ENCODE assay signal across 12 cellular contexts in genomic region chr2:70964133-70964532, GRCh38. TPM values are rescaled to one million over a fixed set of nuclear protein-coding genes. Genes with fewer than 3 reads are reported as not detected.
DNase-seq lines count a peak whose midpoint lies in the region; ATAC-seq and TF ChIP-seq lines count a peak whose summit lies in the region.
"Had no signal": no experiment of that assay in that cellular context is flagged by ENCODE, and none has a peak within 500 bp of the region (broad histone marks: within the 10 kb centered on the region; RNA-seq: fewer than 3 reads in every experiment).

No MANE protein-coding gene starts in this region.

- H3K27me3 Mint-ChIP-seq in activated CD4-positive, alpha-beta memory T cell treated with anti-CD3 and anti-CD28 coated beads for 36 hours = peaks cover 16% of the 10 kb centered on the region
- peaks cover 33% of the 10 kb centered on the region for H3K27me3 Mint-ChIP-seq in activated CD4-positive, alpha-beta memory T cell treated with anti-CD3 and anti-CD28 coated beads, Interleukin-2, amount 10 ng/mL, durations not matched to agents 7 days and 5 days
- H3K27me3 Mint-ChIP-seq in central memory CD8-positive, alpha-beta T cell = peaks cover 43% of the 10 kb centered on the region

- H3K36me3 Mint-ChIP-seq in activated CD4-positive, alpha-beta memory T cell treated with anti-CD3 and anti-CD28 coated beads for 36 hours = no peaks in the 10 kb centered on the region
- H3K36me3 Mint-ChIP-seq in activated CD4-positive, alpha-beta memory T cell treated with anti-CD3 and anti-CD28 coated beads, Interleukin-2, amount 10 ng/mL, durations not matched to agents 7 days and 5 days (ENCODE audit: low read depth) = no peaks in the 10 kb centered on the region
- H3K36me3 Mint-ChIP-seq in central memory CD8-positive, alpha-beta T cell (ENCODE audit: insufficient read depth) = peaks cover 2% of the 10 kb centered on the region
- H3K36me3 Mint-ChIP-seq: CD4-positive, CD25-positive, alpha-beta regulatory T cell had no signal

- intact Hi-C loops in activated CD4-positive, alpha-beta memory T cell treated with anti-CD3 and anti-CD28 coated beads for 36 hours (cut with micrococcal nuclease) = loop anchor here (2.0 kb wide), 1 partner anchor 21 kb away; no protein-coding TSS in a partner anchor

- no peaks in the 10 kb centered on the region for H3K9me3 Mint-ChIP-seq in activated CD4-positive, alpha-beta memory T cell treated with anti-CD3 and anti-CD28 coated beads for 36 hours
- H3K9me3 Mint-ChIP-seq in activated CD4-positive, alpha-beta memory T cell treated with anti-CD3 and anti-CD28 coated beads, Interleukin-2, amount 10 ng/mL, durations not matched to agents 7 days and 5 days = no peaks in the 10 kb centered on the region
- H3K9me3 Mint-ChIP-seq in central memory CD8-positive, alpha-beta T cell = no peaks in the 10 kb centered on the region
- H3K9me3 Mint-ChIP-seq: CD4-positive, CD25-positive, alpha-beta regulatory T cell had no signal

- in situ Hi-C loops in GM13976 (cut with MboI; ENCODE audit: low sequenced_read_pairs, unreplicated experiment) = no loop called here

- no peak overlapping the region for H3K27ac Mint-ChIP-seq in activated CD4-positive, alpha-beta memory T cell treated with anti-CD3 and anti-CD28 coated beads for 36 hours
- no peak overlapping the region for H3K27ac Mint-ChIP-seq in activated CD4-positive, alpha-beta memory T cell treated with anti-CD3 and anti-CD28 coated beads, Interleukin-2, amount 10 ng/mL, durations not matched to agents 7 days and 5 days
- H3K27ac Mint-ChIP-seq in central memory CD8-positive, alpha-beta T cell (ENCODE audit: low read depth) = no peak overlapping the region

- TF ChIP-seq CTCF in GM13976 (IDR thresholded peaks at IDR 0.05; ENCODE audit: borderline replicate concordance, control extremely low read depth, extremely low read depth, insufficient read depth, missing control alignments) = no peak

- no peak for ATAC-seq in central memory CD8-positive, alpha-beta T cell (replicated peaks; ENCODE audit: extremely low read depth, poor library complexity, severe bottlenecking)
- no peak for ATAC-seq in activated CD4-positive, CD25-positive, alpha-beta regulatory T cell treated with anti-CD3 and anti-CD28 coated beads, Interleukin-2, amount 50 U/mL, for 24 hours

- peak; percentile 2 for DNase-seq in activated CD4-positive, alpha-beta memory T cell treated with anti-CD3 and anti-CD28 coated beads for 36 hours
- no peak for DNase-seq in activated CD4-positive, alpha-beta memory T cell treated with anti-CD3 and anti-CD28 coated beads, Interleukin-2, amount 10 ng/mL, durations not matched to agents 7 days and 5 days
- peak; percentile 26 for DNase-seq in GM13976 (ENCODE audit: low spot score)
- no peak for DNase-seq in central memory CD8-positive, alpha-beta T cell (ENCODE audit: low spot score in 2 of 2)
- peak; percentile 35 for DNase-seq in islet precursor cell
- no peak for DNase-seq in inferior parietal cortex (ENCODE audit: extremely low spot score)
- no peak for DNase-seq in T-helper 9 cell
- DNase-seq: DMS 273 treated with DMSO at 0.1 percent for 48 hours had no signal

- H3K4me3 Mint-ChIP-seq in activated CD4-positive, alpha-beta memory T cell treated with anti-CD3 and anti-CD28 coated beads for 36 hours = no peak overlapping the region
- no peak overlapping the region for H3K4me3 Mint-ChIP-seq in activated CD4-positive, alpha-beta memory T cell treated with anti-CD3 and anti-CD28 coated beads, Interleukin-2, amount 10 ng/mL, durations not matched to agents 7 days and 5 days
- peak overlapping the region; percentile 80 for H3K4me3 Mint-ChIP-seq in central memory CD8-positive, alpha-beta T cell

- CTCF ChIA-PET in activated CD4-positive, alpha-beta memory T cell treated with anti-CD3 and anti-CD28 coated beads for 36 hours (lab: Charles Lee) = interaction anchor here (0.6 to 5.1 kb wide), 11 partner anchors 8 to 1937 kb away, joined by 3 to 64 read pairs (median 6); partner anchors contain the start of gene ANKRD53
- CTCF ChIA-PET in activated CD4-positive, alpha-beta memory T cell treated with anti-CD3 and anti-CD28 coated beads, Interleukin-2, amount 10 ng/mL, durations not matched to agents 7 days and 5 days (lab: Charles Lee) = interaction anchor here (0.7 to 4.6 kb wide), 15 partner anchors 10 to 1191 kb away, joined by 3 to 37 read pairs (median 6); partner anchors contain the start of genes ANKRD53 and NAGK

- H3K4me1 Mint-ChIP-seq in activated CD4-positive, alpha-beta memory T cell treated with anti-CD3 and anti-CD28 coated beads for 36 hours (ENCODE audit: low read depth) = peaks cover 3% of the 10 kb centered on the region
- H3K4me1 Mint-ChIP-seq in activated CD4-positive, alpha-beta memory T cell treated with anti-CD3 and anti-CD28 coated beads, Interleukin-2, amount 10 ng/mL, durations not matched to agents 7 days and 5 days = peaks cover 4% of the 10 kb centered on the region
- H3K4me1 Mint-ChIP-seq in central memory CD8-positive, alpha-beta T cell = peaks cover 9% of the 10 kb centered on the region

- POLR2A ChIA-PET in activated CD4-positive, alpha-beta memory T cell treated with anti-CD3 and anti-CD28 coated beads for 36 hours (lab: Charles Lee) = no interaction called here
- POLR2A ChIA-PET in activated CD4-positive, alpha-beta memory T cell treated with anti-CD3 and anti-CD28 coated beads, Interleukin-2, amount 10 ng/mL, durations not matched to agents 7 days and 5 days (lab: Charles Lee) = interaction anchor here (1.1 kb wide), 1 partner anchor 16 kb away, joined by 4 read pairs; no protein-coding TSS in a partner anchor

RNA-seq across cellular contexts. Expression of gene ANKRD53, which starts 14.3 kb away (rescaled TPM):
- not detected for total RNA-seq in activated CD4-positive, alpha-beta memory T cell treated with anti-CD3 and anti-CD28 coated beads for 36 hours
- not detected for total RNA-seq in activated CD4-positive, alpha-beta memory T cell treated with anti-CD3 and anti-CD28 coated beads, Interleukin-2, amount 10 ng/mL, durations not matched to agents 7 days and 5 days
- total RNA-seq: Calu3, Daoy had no signal

RNA-seq across cellular contexts. Expression of gene ATP6V1B1, which starts 28.4 kb away (rescaled TPM):
- total RNA-seq in activated CD4-positive, alpha-beta memory T cell treated with anti-CD3 and anti-CD28 coated beads for 36 hours = not detected
- total RNA-seq in activated CD4-positive, alpha-beta memory T cell treated with anti-CD3 and anti-CD28 coated beads, Interleukin-2, amount 10 ng/mL, durations not matched to agents 7 days and 5 days = not detected
- total RNA-seq: Calu3; CD4-positive, CD25-positive, alpha-beta regulatory T cell had no signal

RNA-seq across cellular contexts. Expression of gene TEX261, which starts 30.5 kb away (rescaled TPM):
- 10 to 100 TPM; 29.0 to 29.9 TPM for total RNA-seq in activated CD4-positive, alpha-beta memory T cell treated with anti-CD3 and anti-CD28 coated beads for 36 hours
- total RNA-seq in activated CD4-positive, alpha-beta memory T cell treated with anti-CD3 and anti-CD28 coated beads, Interleukin-2, amount 10 ng/mL, durations not matched to agents 7 days and 5 days = 10 to 100 TPM; 34.8 to 35.8 TPM

Comparison
In these comparisons a context has a peak if more than half of its experiments do, and no peak if none do; other contexts are left out.
1. DNase-seq: peak in activated CD4-positive, alpha-beta memory T cell treated with anti-CD3 and anti-CD28 coated beads for 36 hours (single experiment), GM13976 (single experiment) and islet precursor cell (single experiment); none in activated CD4-positive, alpha-beta memory T cell treated with anti-CD3 and anti-CD28 coated beads, Interleukin-2, amount 10 ng/mL, durations not matched to agents 7 days and 5 days (single experiment), central memory CD8-positive, alpha-beta T cell (0 of 2), inferior parietal cortex (single experiment) and T-helper 9 cell (single experiment).